Comparison of ENCODE assay signal across 19 cellular contexts in genomic region chr18:36249392-36249791, GRCh38. TPM values are rescaled to one million over a fixed set of nuclear protein-coding genes. Genes with fewer than 3 reads are reported as not detected.
DNase-seq lines count a peak whose midpoint lies in the region; TF ChIP-seq lines count a peak whose summit lies in the region.
"Had no signal": no experiment of that assay in that cellular context is flagged by ENCODE, and none has a peak within 500 bp of the region (broad histone marks: within the 10 kb centered on the region; RNA-seq: fewer than 3 reads in every experiment).

No MANE protein-coding gene starts in this region.

- peaks cover 16% of the 10 kb centered on the region for H3K4me1 Mint-ChIP-seq in glutamatergic neuron (ENCODE audit: low read depth, unreplicated experiment)
- H3K4me1 Mint-ChIP-seq: T-cell had no signal

- peak overlapping the region; percentile 56 for H3K4me3 Mint-ChIP-seq in glutamatergic neuron (ENCODE audit: unreplicated experiment)
- H3K4me3 Mint-ChIP-seq: B cell; CD8-positive, alpha-beta T cell; T-cell had no signal

- no peak for TF ChIP-seq CTCF in glutamatergic neuron (IDR thresholded peaks at IDR 0.05; ENCODE audit: partially characterized antibody, unreplicated experiment)

- peaks cover 3% of the 10 kb centered on the region for H3K27me3 Mint-ChIP-seq in glutamatergic neuron (ENCODE audit: unreplicated experiment)

- DNase-seq in DMS 273 (lab: John Stamatoyannopoulos, UW; ENCODE audit: unreplicated experiment) (peak; percentile 64), GM03348 (ENCODE audit: low spot score) (peak; percentile 1), NCI-H526 (lab: John Stamatoyannopoulos, UW) (peak; percentile 82 to 84), glutamatergic neuron (no peak), AG08395 (ENCODE audit: low spot score) (no peak), GDM1 (lab: John Stamatoyannopoulos, UW) (no peak), hippocampal formation (lab: John Stamatoyannopoulos, UW) (no peak), mesenteric fat pad (ENCODE audit: low spot score) (no peak)
- DNase-seq: CD8-positive, alpha-beta T cell; DMS153; MM.1S; NCI-H1694 treated with DMSO at 0.1 percent for 48 hours; NCI-H2081; NCI-H446; NCI-H774; SHP77; T-cell had no signal

- peaks cover 31% of the 10 kb centered on the region for H3K36me3 Mint-ChIP-seq in glutamatergic neuron (ENCODE audit: unreplicated experiment)
- H3K36me3 Mint-ChIP-seq: CD8-positive, alpha-beta T cell; IgD-negative memory B cell; T-cell had no signal

- no peak overlapping the region for H3K27ac Mint-ChIP-seq in glutamatergic neuron (ENCODE audit: unreplicated experiment)
- H3K27ac Mint-ChIP-seq: B cell; CD8-positive, alpha-beta T cell; T-cell had no signal

- peaks cover 9% of the 10 kb centered on the region for H3K9me3 Mint-ChIP-seq in glutamatergic neuron (ENCODE audit: unreplicated experiment)

RNA-seq across cellular contexts. Expression of gene FHOD3, which starts 48.1 kb away (rescaled TPM):
- total RNA-seq in glutamatergic neuron (ENCODE audit: unreplicated experiment) (21.2 TPM), mesenteric fat pad (5.4 TPM)
- total RNA-seq: B cell; CD8-positive, alpha-beta T cell had no signal

Comparison
In these comparisons a context has a peak if more than half of its experiments do, and no peak if none do; other contexts are left out.
1. DNase-seq: peak in DMS 273 (single experiment), GM03348 (single experiment) and NCI-H526 (2 of 2); none in glutamatergic neuron (single experiment), AG08395 (single experiment), GDM1 (single experiment), hippocampal formation (0 of 2) and mesenteric fat pad (single experiment).